In genomic region chr17:43938838-43939182, GRCh38 we compare ENCODE assay signal across 1 cellular context.
TF ChIP-seq lines count a peak whose summit lies in the region.

No MANE protein-coding gene starts in this region.

TF ChIP-seq in HCT116, 20 proteins besides CTCF, POLR2A, EP300 and RAD21 (continued from another document):
- TF ChIP-seq CEBPB (IDR thresholded peaks at IDR 0.05; ENCODE audit: low read depth) (no peak), ZNF274 (IDR thresholded peaks at IDR 0.05; ENCODE audit: low read depth, low read length) (no peak), SRF (IDR thresholded peaks at IDR 0.05; ENCODE audit: low read depth) (no peak), REST (IDR thresholded peaks at IDR 0.05; ENCODE audit: low read depth) (no peak)
- TF ChIP-seq, protein P1, sequence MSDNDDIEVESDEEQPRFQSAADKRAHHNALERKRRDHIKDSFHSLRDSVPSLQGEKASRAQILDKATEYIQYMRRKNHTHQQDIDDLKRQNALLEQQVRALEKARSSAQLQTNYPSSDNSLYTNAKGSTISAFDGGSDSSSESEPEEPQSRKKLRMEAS (IDR thresholded peaks at IDR 0.05), result no peak
